16 cellular contexts compared by ENCODE assay signal in genomic region chr4:76494243-76494642, GRCh38. TPM values are rescaled to one million over a fixed set of nuclear protein-coding genes. Genes with fewer than 3 reads are reported as not detected.
DNase-seq lines count a peak whose midpoint lies in the region; ATAC-seq and TF ChIP-seq lines count a peak whose summit lies in the region.
"Had no signal": no experiment of that assay in that cellular context is flagged by ENCODE, and none has a peak within 500 bp of the region (broad histone marks: within the 10 kb centered on the region; RNA-seq: fewer than 3 reads in every experiment).

No MANE protein-coding gene starts in this region.

- H4K8ac ChIP-seq in IMR-90 (ENCODE audit: low read depth in 2 of 2, low read length in 2 of 2) = no peak overlapping the region

- H3K27ac Mint-ChIP-seq in mesothelial cell of epicardium = peak overlapping the region; percentile 73
- H3K27ac Mint-ChIP-seq: CD14-positive monocyte; CD4-positive, alpha-beta memory T cell; H9 had no signal

- no peak overlapping the region for H3K4me2 ChIP-seq in IMR-90 (ENCODE audit: low read depth, low read length)
- H3K4me2 ChIP-seq: BLaER1 had no signal

- dilution Hi-C loops in IMR-90 (cut with HindIII; ENCODE audit: low sequenced_read_pairs, unreplicated experiment) = no loop called here

- intact Hi-C loops in IMR-90 (cut with micrococcal nuclease) (no loop called here), esophagus muscularis mucosa (cut with DNase I) (no loop called here)

- in situ Hi-C loops in IMR-90 (cut with MboI; ENCODE audit: low sequenced_read_pairs) = no loop called here

- no peaks in the 10 kb centered on the region for H3K79me1 ChIP-seq in IMR-90 (ENCODE audit: low read depth in 1 of 2, low read length in 2 of 2)

- no peak overlapping the region for H3K18ac ChIP-seq in IMR-90 (ENCODE audit: low read depth, low read length)

- no peak overlapping the region for H3K4ac ChIP-seq in IMR-90 (ENCODE audit: low read depth, low read length)

- no peaks in the 10 kb centered on the region for H4K20me1 ChIP-seq in IMR-90 (ENCODE audit: insufficient read depth, low read length)
- H4K20me1 ChIP-seq: BLaER1 had no signal

- WGBS in IMR-90 (ENCODE audit: extremely low coverage in 2 of 2, insufficient read length in 1 of 2), 2 experiments = no CpG with 5 or more reads among the region's 5 CpGs
- 43% methylated on average over 5 of the region's 5 CpGs for WGBS in esophagus muscularis mucosa

- TF ChIP-seq CTCF in IMR-90 (conservative IDR thresholded peaks at IDR 0.05; ENCODE audit: low read depth, low read length) (no peak), esophagus muscularis mucosa (IDR thresholded peaks at IDR 0.05) (no peak), mesothelial cell of epicardium (IDR thresholded peaks at IDR 0.05; ENCODE audit: unreplicated experiment) (no peak)

- peaks cover 33% of the 10 kb centered on the region for H3K4me1 Mint-ChIP-seq in mesothelial cell of epicardium
- H3K4me1 Mint-ChIP-seq: CD14-positive monocyte; CD4-positive, alpha-beta memory T cell had no signal

- H3K9me3 Mint-ChIP-seq in mesothelial cell of epicardium = peaks cover 6% of the 10 kb centered on the region

- H3K9me3 ChIP-seq in IMR-90 (ENCODE audit: control insufficient read depth, insufficient read depth, low read length) = no peaks in the 10 kb centered on the region; the same call in 1 of the 2 replicates
- H3K9me3 ChIP-seq in esophagus muscularis mucosa = no peaks in the 10 kb centered on the region

- H3K36me3 ChIP-seq in IMR-90 (ENCODE audit: control insufficient read depth, insufficient read depth, low read length) (no peaks in the 10 kb centered on the region), esophagus muscularis mucosa (no peaks in the 10 kb centered on the region)
- H3K36me3 ChIP-seq: BLaER1 had no signal

- TF ChIP-seq RAD21 in IMR-90 (IDR thresholded peaks at IDR 0.05; ENCODE audit: low read length) = no peak

- H3K4me1 ChIP-seq in IMR-90 (ENCODE audit: control insufficient read depth, insufficient read depth, low read length) (peaks cover 2% of the 10 kb centered on the region; the same call in 1 of the 2 replicates), esophagus muscularis mucosa (peaks cover 0 to 69% (median 56%) of the 10 kb centered on the region in 4 donors)

- no peak for TF ChIP-seq EP300 in esophagus muscularis mucosa (IDR thresholded peaks at IDR 0.05)

- CTCF ChIA-PET in IMR-90 (lab: Yijun Ruan, JAX) = no interaction called here

- DNase-seq in IMR-90 (no peak), esophagus muscularis mucosa (ENCODE audit: extremely low spot score) (no peak), left lobe of liver (ENCODE audit: low spot score) (peak; percentile 69), mesothelial cell of epicardium (ENCODE audit: low spot score in 2 of 2, unreplicated experiment in 2 of 2) (no peak), substantia nigra (lab: John Stamatoyannopoulos, UW) (no peak)
- DNase-seq in activated naive CD4-positive, alpha-beta T cell treated with anti-CD3 and anti-CD28 coated beads, Interleukin-2, amount 50 U/mL, for 16 hours = no peak
- DNase-seq in activated CD4-positive, alpha-beta T cell treated with anti-CD3 and anti-CD28 coated beads, Interleukin-2, amount 50 U/mL, for 1 hour = no peak
- DNase-seq: 8988T; CD4-positive, alpha-beta memory T cell; DMS153; DMS79; GDM1; H9 had no signal

- H3K4me3 Mint-ChIP-seq in mesothelial cell of epicardium = no peak overlapping the region
- H3K4me3 Mint-ChIP-seq: CD14-positive monocyte; CD4-positive, alpha-beta memory T cell; H9 had no signal

- H3K9ac ChIP-seq in IMR-90 (ENCODE audit: low read depth, low read length) = no peak overlapping the region
- H3K9ac ChIP-seq: BLaER1 had no signal

- H3K27ac ChIP-seq in IMR-90 (ENCODE audit: insufficient read depth, low read length) = no peak overlapping the region
- peak overlapping the region; percentile 42 to 71 (median 61) for H3K27ac ChIP-seq in esophagus muscularis mucosa (replicated peaks in 1 of 4)
- H3K27ac ChIP-seq in substantia nigra (ENCODE audit: low read depth, low read length, poor library complexity, severe bottlenecking) = no peak overlapping the region
- H3K27ac ChIP-seq: BLaER1 had no signal

- H2AFZ ChIP-seq in IMR-90 (replicated peaks; ENCODE audit: low read length, poor library complexity) = no peak overlapping the region

- H3K14ac ChIP-seq in IMR-90 (replicated peaks; ENCODE audit: low read depth, low read length) = no peak overlapping the region

- BruUV-seq in IMR-90 (replicated peaks; lab: Mats Ljungman, UMichigan) = no TSS peak

- H2BK20ac ChIP-seq in IMR-90 (ENCODE audit: low read depth, low read length) = no peak overlapping the region

- H2BK15ac ChIP-seq in IMR-90 (ENCODE audit: low read depth, low read length) = no peak overlapping the region

- H3K9me1 ChIP-seq in IMR-90 (ENCODE audit: insufficient read depth, low read length) = no peaks in the 10 kb centered on the region

- peaks cover 5% of the 10 kb centered on the region for H3K36me3 Mint-ChIP-seq in mesothelial cell of epicardium
- H3K36me3 Mint-ChIP-seq: CD14-positive monocyte; CD4-positive, alpha-beta memory T cell had no signal

- H2BK120ac ChIP-seq in IMR-90 (ENCODE audit: low read depth, low read length) = no peak overlapping the region

- H4K5ac ChIP-seq in IMR-90 (ENCODE audit: low read depth, low read length) = no peak overlapping the region

- no peak overlapping the region for H2AK9ac ChIP-seq in IMR-90 (replicated peaks; ENCODE audit: low read depth, low read length, poor library complexity)

- no peak overlapping the region for H4K91ac ChIP-seq in IMR-90 (ENCODE audit: insufficient read depth, low read depth, low read length)

- no peak overlapping the region for H3K23ac ChIP-seq in IMR-90 (ENCODE audit: low read depth, low read length)

- no peak overlapping the region for H2AK5ac ChIP-seq in IMR-90 (ENCODE audit: low read depth, low read length)

- H3K4me3 ChIP-seq in IMR-90 (ENCODE audit: insufficient read depth, low read depth, low read length) (no peak overlapping the region), esophagus muscularis mucosa (no peak overlapping the region)
- H3K4me3 ChIP-seq: BLaER1 had no signal

- no peak for TF ChIP-seq POLR2A in IMR-90 (IDR thresholded peaks at IDR 0.05; ENCODE audit: low read depth, low read length)
- TF ChIP-seq POLR2A in esophagus muscularis mucosa (IDR thresholded peaks at IDR 0.05; ENCODE audit: low read depth) = no peak

- H3K27me3 Mint-ChIP-seq in mesothelial cell of epicardium (ENCODE audit: low read depth) = no peaks in the 10 kb centered on the region

- peaks cover 16% of the 10 kb centered on the region for H3K27me3 ChIP-seq in IMR-90 (ENCODE audit: control insufficient read depth, insufficient read depth, low read length)
- no peaks in the 10 kb centered on the region for H3K27me3 ChIP-seq in esophagus muscularis mucosa
- H3K27me3 ChIP-seq: BLaER1 had no signal

- no peak overlapping the region for H3K56ac ChIP-seq in IMR-90 (ENCODE audit: extremely low read depth, insufficient read depth, low read length)

- no peak overlapping the region for H2BK5ac ChIP-seq in IMR-90 (ENCODE audit: low read depth, low read length, poor library complexity, severe bottlenecking)

- ATAC-seq in IMR-90 (ENCODE audit: low read depth) (peak; percentile 53), left lobe of liver (peak; percentile 38), GM19324 (IDR thresholded peaks at IDR 0.05; ENCODE audit: low FRiP score, unreplicated experiment) (no peak)

- POLR2A ChIA-PET in IMR-90 (lab: Charles Lee; ENCODE audit: unreplicated experiment) = interaction anchor here (0.6 kb wide), 1 partner anchor 96 kb away, joined by 12 read pairs; no protein-coding TSS in a partner anchor

TF ChIP-seq in IMR-90, 13 proteins besides CTCF, POLR2A, EP300 and RAD21:
- TF ChIP-seq USF2 (IDR thresholded peaks at IDR 0.05; ENCODE audit: low read depth, low read length) = no peak
- TF ChIP-seq SMC3 (IDR thresholded peaks at IDR 0.05; ENCODE audit: low read depth, low read length) = no peak
- no peak for TF ChIP-seq CHD1 (IDR thresholded peaks at IDR 0.05; ENCODE audit: low read depth, low read length)
- no peak for TF ChIP-seq ELK1 (IDR thresholded peaks at IDR 0.05; ENCODE audit: borderline replicate concordance, low read depth, low read length)
- no peak for TF ChIP-seq NFE2L2 (IDR thresholded peaks at IDR 0.05; ENCODE audit: low read depth, low read length)
- TF ChIP-seq MAFK (IDR thresholded peaks at IDR 0.05; ENCODE audit: low read depth, low read length) = no peak
- no peak for TF ChIP-seq MXI1 (IDR thresholded peaks at IDR 0.05; ENCODE audit: borderline replicate concordance, low read depth, low read length)
- TF ChIP-seq CEBPB (IDR thresholded peaks at IDR 0.05; ENCODE audit: low read depth, low read length) = no peak

RNA-seq across cellular contexts. Expression of gene SHROOM3, which starts 59.2 kb away (rescaled TPM):
- total RNA-seq in IMR-90 (2012; rRNA removed) = 18.1 and 19.5 TPM in 2 replicates
- polyA plus RNA-seq in IMR-90 (2012; rRNA removed) = 10.8 and 14.2 TPM in 2 replicates
- polyA plus RNA-seq in IMR-90 (2012; cell fraction: cytosol; rRNA removed) = 7.3 and 10.8 TPM in 2 replicates
- polyA plus RNA-seq in IMR-90 (2012; cell fraction: nucleus; rRNA removed; ENCODE audit: low replicate concordance) = 9.4 and 11.4 TPM in 2 replicates
- 100 to 1,000 TPM in 2 of 4 donors, 10 to 100 TPM in 2; 44.4 to 101 (median 88.5) TPM for total RNA-seq in esophagus muscularis mucosa
- total RNA-seq in left lobe of liver = 39.9 TPM
- total RNA-seq in mesothelial cell of epicardium = 57.1 to 62.7 TPM (median 58.4 TPM) in 3 replicates
- total RNA-seq: CD4-positive, alpha-beta memory T cell had no signal
- polyA plus RNA-seq: CD14-positive monocyte; CD4-positive, alpha-beta memory T cell had no signal

Comparison
In these comparisons a context has a peak if more than half of its experiments do, and no peak if none do; other contexts are left out.
1. H3K27ac ChIP-seq: peak in esophagus muscularis mucosa (4 of 4); none in IMR-90 (single experiment) and substantia nigra (single experiment).